In the genomic region with DNA sequence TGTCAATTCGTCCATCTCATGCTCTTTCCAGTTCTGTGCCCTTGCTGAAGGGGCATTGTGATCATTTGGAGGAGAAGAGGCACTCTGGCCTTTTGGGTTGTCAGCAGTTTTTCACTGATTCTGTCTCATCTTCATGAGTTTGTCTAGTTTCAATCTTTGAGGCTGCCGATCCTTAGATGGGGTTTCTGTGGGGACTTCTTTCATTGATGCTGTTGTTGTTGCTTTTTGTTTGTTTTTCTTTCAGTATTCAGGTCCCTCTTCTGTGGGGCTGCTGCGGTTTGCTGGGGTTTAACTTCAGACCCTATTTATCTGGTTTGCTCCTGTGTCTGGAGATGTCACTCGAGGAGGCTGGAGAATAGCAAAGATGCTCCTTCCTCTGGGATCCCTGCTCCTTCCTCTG, we compare ENCODE assay signal across 16 cellular contexts.
"Had no signal": no experiment of that assay in that cellular context is flagged by ENCODE, and none has a peak within 500 bp of the region (broad histone marks: within the 10 kb centered on the region; RNA-seq: fewer than 3 reads in every experiment).

No MANE protein-coding gene starts in this region.

- H3K9me3 ChIP-seq: MG63 had no signal

- DNase-seq: Karpas-422; KBM-7; MG63; NCI-H1092 treated with DMSO at 0.1 percent for 48 hours; NCI-H1436; NCI-H2029; NCI-H2081 treated with DMSO at 0.1 percent for 48 hours; NCI-H226; NCI-H510A; NCI-H774; NK-92 treated with Interleukin-12 subunit alpha and Interleukin-12 subunit beta, amount 100 ng/mL, for 24 hours; PC-3; SHP77 had no signal

- H3K27me3 ChIP-seq: MG63 had no signal

- H3K4me3 ChIP-seq: MG63 had no signal

- H3K36me3 ChIP-seq: MG63 had no signal

- ATAC-seq: Panc1, PC-3, SK-N-SH treated with all-trans-retinoic acid at 6 μM for 48 hours had no signal

- H3K27ac ChIP-seq: RWPE1 had no signal
